Comparison of ENCODE assay signal across 1 cellular context in the genomic region with DNA sequence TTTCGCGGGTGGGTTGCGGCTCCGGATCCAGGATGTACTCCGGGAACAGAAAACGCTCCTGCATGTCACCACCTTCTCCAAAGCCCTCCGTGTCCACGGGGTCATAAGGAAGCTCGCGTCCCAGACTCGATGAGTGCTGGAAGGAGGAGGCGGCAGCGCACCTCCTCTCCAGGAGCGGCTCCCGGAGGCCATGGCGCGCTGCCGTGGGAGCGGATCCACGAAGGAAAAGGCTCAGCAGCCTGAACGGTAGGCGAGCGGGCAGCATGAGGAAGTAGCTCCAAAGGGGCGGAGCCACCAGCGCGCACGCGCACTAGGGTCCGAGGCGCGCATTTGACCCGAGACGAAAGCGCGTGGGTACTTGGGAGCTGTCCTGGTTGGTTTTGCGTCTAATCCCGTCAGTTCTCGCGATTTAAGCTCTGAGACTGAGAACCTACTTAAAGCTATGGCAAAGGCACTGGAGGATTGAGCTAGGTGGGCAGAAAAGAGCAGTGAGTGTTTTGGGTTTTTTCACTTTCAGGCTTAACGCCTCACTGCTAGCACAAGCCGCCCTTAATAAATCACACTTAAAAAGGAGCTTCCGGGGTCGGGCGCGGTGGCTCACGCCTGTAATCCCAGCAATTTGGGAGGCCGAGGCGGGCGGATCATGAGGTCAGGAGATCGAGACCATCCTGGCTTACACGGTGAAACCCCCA.
TF ChIP-seq lines count a peak whose summit lies in the region.

Gene NOA1 (minus strand): TSS at position 286 of the 692 bp plus-strand sequence. CDS start 21 bp downstream, at position 265.

TF ChIP-seq in K562, 482 proteins besides CTCF, POLR2A, EP300 and RAD21 (continued from another document):
- TF ChIP-seq, protein P1, sequence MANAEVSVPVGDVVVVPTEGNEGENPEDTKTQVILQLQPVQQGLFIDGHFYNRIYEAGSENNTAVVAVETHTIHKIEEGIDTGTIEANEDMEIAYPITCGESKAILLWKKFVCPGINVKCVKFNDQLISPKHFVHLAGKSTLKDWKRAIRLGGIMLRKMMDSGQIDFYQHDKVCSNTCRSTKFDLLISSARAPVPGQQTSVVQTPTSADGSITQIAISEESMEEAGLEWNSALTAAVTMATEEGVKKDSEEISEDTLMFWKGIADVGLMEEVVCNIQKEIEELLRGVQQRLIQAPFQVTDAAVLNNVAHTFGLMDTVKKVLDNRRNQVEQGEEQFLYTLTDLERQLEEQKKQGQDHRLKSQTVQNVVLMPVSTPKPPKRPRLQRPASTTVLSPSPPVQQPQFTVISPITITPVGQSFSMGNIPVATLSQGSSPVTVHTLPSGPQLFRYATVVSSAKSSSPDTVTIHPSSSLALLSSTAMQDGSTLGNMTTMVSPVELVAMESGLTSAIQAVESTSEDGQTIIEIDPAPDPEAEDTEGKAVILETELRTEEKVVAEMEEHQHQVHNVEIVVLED (CRISPR knock-in tag; IDR thresholded peaks at IDR 0.05) = no peak
- TF ChIP-seq HDAC6 (IDR thresholded peaks at IDR 0.05; ENCODE audit: low read depth, low read length) = no peak
- TF ChIP-seq PML (IDR thresholded peaks at IDR 0.05; ENCODE audit: low read length) = no peak
- TF ChIP-seq CCNT2 (IDR thresholded peaks at IDR 0.05; ENCODE audit: borderline replicate concordance, extremely low read depth, insufficient read length, low read depth, low read length) = no peak
- TF ChIP-seq WHSC1 (IDR thresholded peaks at IDR 0.05; ENCODE audit: low read length) = no peak
- TF ChIP-seq, protein P2, sequence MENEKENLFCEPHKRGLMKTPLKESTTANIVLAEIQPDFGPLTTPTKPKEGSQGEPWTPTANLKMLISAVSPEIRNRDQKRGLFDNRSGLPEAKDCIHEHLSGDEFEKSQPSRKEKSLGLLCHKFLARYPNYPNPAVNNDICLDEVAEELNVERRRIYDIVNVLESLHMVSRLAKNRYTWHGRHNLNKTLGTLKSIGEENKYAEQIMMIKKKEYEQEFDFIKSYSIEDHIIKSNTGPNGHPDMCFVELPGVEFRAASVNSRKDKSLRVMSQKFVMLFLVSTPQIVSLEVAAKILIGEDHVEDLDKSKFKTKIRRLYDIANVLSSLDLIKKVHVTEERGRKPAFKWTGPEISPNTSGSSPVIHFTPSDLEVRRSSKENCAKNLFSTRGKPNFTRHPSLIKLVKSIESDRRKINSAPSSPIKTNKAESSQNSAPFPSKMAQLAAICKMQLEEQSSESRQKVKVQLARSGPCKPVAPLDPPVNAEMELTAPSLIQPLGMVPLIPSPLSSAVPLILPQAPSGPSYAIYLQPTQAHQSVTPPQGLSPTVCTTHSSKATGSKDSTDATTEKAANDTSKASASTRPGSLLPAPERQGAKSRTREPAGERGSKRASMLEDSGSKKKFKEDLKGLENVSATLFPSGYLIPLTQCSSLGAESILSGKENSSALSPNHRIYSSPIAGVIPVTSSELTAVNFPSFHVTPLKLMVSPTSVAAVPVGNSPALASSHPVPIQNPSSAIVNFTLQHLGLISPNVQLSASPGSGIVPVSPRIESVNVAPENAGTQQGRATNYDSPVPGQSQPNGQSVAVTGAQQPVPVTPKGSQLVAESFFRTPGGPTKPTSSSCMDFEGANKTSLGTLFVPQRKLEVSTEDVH (IDR thresholded peaks at IDR 0.05; ENCODE audit: low read depth, partially characterized antibody) = no peak
- TF ChIP-seq, protein P3, sequence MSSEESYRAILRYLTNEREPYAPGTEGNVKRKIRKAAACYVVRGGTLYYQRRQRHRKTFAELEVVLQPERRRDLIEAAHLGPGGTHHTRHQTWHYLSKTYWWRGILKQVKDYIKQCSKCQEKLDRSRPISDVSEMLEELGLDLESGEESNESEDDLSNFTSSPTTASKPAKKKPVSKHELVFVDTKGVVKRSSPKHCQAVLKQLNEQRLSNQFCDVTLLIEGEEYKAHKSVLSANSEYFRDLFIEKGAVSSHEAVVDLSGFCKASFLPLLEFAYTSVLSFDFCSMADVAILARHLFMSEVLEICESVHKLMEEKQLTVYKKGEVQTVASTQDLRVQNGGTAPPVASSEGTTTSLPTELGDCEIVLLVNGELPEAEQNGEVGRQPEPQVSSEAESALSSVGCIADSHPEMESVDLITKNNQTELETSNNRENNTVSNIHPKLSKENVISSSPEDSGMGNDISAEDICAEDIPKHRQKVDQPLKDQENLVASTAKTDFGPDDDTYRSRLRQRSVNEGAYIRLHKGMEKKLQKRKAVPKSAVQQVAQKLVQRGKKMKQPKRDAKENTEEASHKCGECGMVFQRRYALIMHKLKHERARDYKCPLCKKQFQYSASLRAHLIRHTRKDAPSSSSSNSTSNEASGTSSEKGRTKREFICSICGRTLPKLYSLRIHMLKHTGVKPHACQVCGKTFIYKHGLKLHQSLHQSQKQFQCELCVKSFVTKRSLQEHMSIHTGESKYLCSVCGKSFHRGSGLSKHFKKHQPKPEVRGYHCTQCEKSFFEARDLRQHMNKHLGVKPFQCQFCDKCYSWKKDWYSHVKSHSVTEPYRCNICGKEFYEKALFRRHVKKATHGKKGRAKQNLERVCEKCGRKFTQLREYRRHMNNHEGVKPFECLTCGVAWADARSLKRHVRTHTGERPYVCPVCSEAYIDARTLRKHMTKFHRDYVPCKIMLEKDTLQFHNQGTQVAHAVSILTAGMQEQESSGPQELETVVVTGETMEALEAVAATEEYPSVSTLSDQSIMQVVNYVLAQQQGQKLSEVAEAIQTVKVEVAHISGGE (CRISPR knock-in tag; IDR thresholded peaks at IDR 0.05) = no peak; a peak in 1 of 6 replicates
- 0 out of 2 replicates have a peak, but pooled peaks have one; percentile 4 for TF ChIP-seq MAFK (IDR thresholded peaks at IDR 0.05; ENCODE audit: low read length)
- TF ChIP-seq FOXK1 (CRISPR knock-in tag; IDR thresholded peaks at IDR 0.05; ENCODE audit: borderline replicate concordance) = 0 out of 2 replicates have a peak, but pooled peaks have one; percentile 35
- TF ChIP-seq PHF8 (IDR thresholded peaks at IDR 0.05; ENCODE audit: borderline replicate concordance, low read length) = peak; percentile 76; the same call in 1 of the 2 replicates
- TF ChIP-seq ZMIZ1 (IDR thresholded peaks at IDR 0.05; ENCODE audit: low read depth in 2 of 2, low read length in 2 of 2) = no peak
- no peak for TF ChIP-seq SMAD4 (CRISPR knock-in tag; conservative IDR thresholded peaks at IDR 0.05)
- TF ChIP-seq AFF4 (CRISPR knock-in tag; IDR thresholded peaks at IDR 0.05) = peak; percentile 79; the same call in 1 of the 2 replicates
- TF ChIP-seq, protein P4, sequence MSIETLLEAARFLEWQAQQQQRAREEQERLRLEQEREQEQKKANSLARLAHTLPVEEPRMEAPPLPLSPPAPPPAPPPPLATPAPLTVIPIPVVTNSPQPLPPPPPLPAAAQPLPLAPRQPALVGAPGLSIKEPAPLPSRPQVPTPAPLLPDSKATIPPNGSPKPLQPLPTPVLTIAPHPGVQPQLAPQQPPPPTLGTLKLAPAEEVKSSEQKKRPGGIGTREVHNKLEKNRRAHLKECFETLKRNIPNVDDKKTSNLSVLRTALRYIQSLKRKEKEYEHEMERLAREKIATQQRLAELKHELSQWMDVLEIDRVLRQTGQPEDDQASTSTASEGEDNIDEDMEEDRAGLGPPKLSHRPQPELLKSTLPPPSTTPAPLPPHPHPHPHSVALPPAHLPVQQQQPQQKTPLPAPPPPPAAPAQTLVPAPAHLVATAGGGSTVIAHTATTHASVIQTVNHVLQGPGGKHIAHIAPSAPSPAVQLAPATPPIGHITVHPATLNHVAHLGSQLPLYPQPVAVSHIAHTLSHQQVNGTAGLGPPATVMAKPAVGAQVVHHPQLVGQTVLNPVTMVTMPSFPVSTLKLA (conservative IDR thresholded peaks at IDR 0.05) = peak; percentile 27 to 56; a peak in 3 of 4 replicates
- TF ChIP-seq NCOA1 (IDR thresholded peaks at IDR 0.05; ENCODE audit: low read depth) = no peak
- TF ChIP-seq NFIX (CRISPR knock-in tag; IDR thresholded peaks at IDR 0.05; ENCODE audit: low read depth) = no peak
- TF ChIP-seq SAFB2 (IDR thresholded peaks at IDR 0.05; ENCODE audit: borderline replicate concordance, low read depth, low read length, severe bottlenecking) = no peak
- no peak for TF ChIP-seq ILK (tag; IDR thresholded peaks at IDR 0.05; ENCODE audit: borderline replicate concordance, low read depth)
- TF ChIP-seq DDX20 (tag; IDR thresholded peaks at IDR 0.05; ENCODE audit: low read depth) = no peak
